Comparison of ENCODE assay signal across 8 cellular contexts in genomic region chr1:32964461-32965250, GRCh38. TPM values are rescaled to one million over a fixed set of nuclear protein-coding genes. Genes with fewer than 3 reads are reported as not detected.
DNase-seq lines count a peak whose midpoint lies in the region; ATAC-seq, FAIRE-seq and TF ChIP-seq lines count a peak whose summit lies in the region.

Gene RNF19B, minus strand, starts transcription at chr1:32964809. Its CDS starts 124 bp downstream, at chr1:32964685.

- H3K9ac ChIP-seq in OCI-LY3 (ENCODE audit: low read length) (peak within 1 kb of the TSS; percentile 78), endothelial cell of umbilical vein (replicated peaks; ENCODE audit: extremely low read depth, insufficient read depth, low read length) (peak within 1 kb of the TSS; percentile 74)

- H4K20me1 ChIP-seq in OCI-LY3 (ENCODE audit: insufficient read depth, low read length), result peaks cover 26% of the 10 kb centered on the region
- no peaks in the 10 kb centered on the region for H4K20me1 ChIP-seq in endothelial cell of umbilical vein (replicated peaks; ENCODE audit: control insufficient read depth, extremely low read depth, insufficient read depth, low read length)

- H3K36me3 ChIP-seq in OCI-LY3 (replicated peaks; ENCODE audit: low read depth, low read length), result no peaks in the 10 kb centered on the region
- no peaks in the 10 kb centered on the region for H3K36me3 ChIP-seq in endothelial cell of umbilical vein (ENCODE audit: control insufficient read depth in 2 of 2, extremely low read depth in 1 of 2, insufficient read depth in 2 of 2, low read length in 2 of 2)

- peaks cover 44% of the 10 kb centered on the region for H3K79me2 ChIP-seq in OCI-LY3 (ENCODE audit: low read length)
- H3K79me2 ChIP-seq in endothelial cell of umbilical vein (ENCODE audit: control insufficient read depth, insufficient read depth, low read length), result peaks cover 43% of the 10 kb centered on the region

- H2AFZ ChIP-seq in OCI-LY3 (ENCODE audit: low read depth, low read length) (peak within 1 kb of the TSS; percentile 47; the same call in 1 of the 2 replicates), endothelial cell of umbilical vein (ENCODE audit: low read depth, low read length) (peak within 1 kb of the TSS; percentile 66)

- FAIRE-seq in endothelial cell of umbilical vein (lab: Jason Lieb, UNC), result peak; percentile 96

- TF ChIP-seq CTCF in Calu3 (IDR thresholded peaks at IDR 0.05; ENCODE audit: unreplicated experiment) (no peak), OCI-LY3 (IDR thresholded peaks at IDR 0.05; ENCODE audit: low read depth, low read length) (no peak), endothelial cell of umbilical vein (IDR thresholded peaks at IDR 0.05; ENCODE audit: extremely low read depth in 1 of 2, insufficient read depth in 1 of 2, low read depth in 1 of 2, low read length in 2 of 2) (no peak)

- dilution Hi-C loops in endothelial cell of umbilical vein (cut with MboI; ENCODE audit: extremely low pct_ligation_motif_present, low sequenced_read_pairs), result no loop called here

- BruUV-seq in Calu3 (replicated peaks; lab: Mats Ljungman, UMichigan) (TSS peak; percentile 65), endothelial cell of umbilical vein (replicated peaks; lab: Mats Ljungman, UMichigan) (no TSS peak)

- H3K27ac ChIP-seq in OCI-LY3 (ENCODE audit: low read length) (peak within 1 kb of the TSS; percentile 58), endothelial cell of umbilical vein (ENCODE audit: insufficient read depth, low read depth, low read length) (peak within 1 kb of the TSS; percentile 36)

- H3K9me3 ChIP-seq in OCI-LY3 (ENCODE audit: insufficient read depth, low read length) (no peaks in the 10 kb centered on the region), endothelial cell of umbilical vein (replicated peaks; ENCODE audit: control insufficient read depth, insufficient read depth, low read length) (no peaks in the 10 kb centered on the region)

- H3K27me3 Mint-ChIP-seq in Calu3 (ENCODE audit: unreplicated experiment), result no peaks in the 10 kb centered on the region

- DNase-seq in Calu3 (peak; percentile 97), HuH-7 (ENCODE audit: low spot score) (peak; percentile 96), endothelial cell of umbilical vein (ENCODE audit: low read depth, low spot score) (peak; percentile 95), middle frontal gyrus (ENCODE audit: extremely low spot score, low spot score) (peak; percentile 88)
- peak; percentile 95 for DNase-seq in activated CD8-positive, alpha-beta memory T cell treated with anti-CD3 and anti-CD28 coated beads, Interleukin-2, amount 50 U/mL, for 48 hours
- peak; percentile 93 to 95 for DNase-seq in stimulated activated CD8-positive, alpha-beta memory T cell treated with anti-CD3 and anti-CD28 coated beads, Interleukin-2, amount 100 ng/mL, for 48 hours (ENCODE audit: low read depth in 2 of 2)

- peaks cover 25% of the 10 kb centered on the region for H3K4me1 ChIP-seq in OCI-LY3 (ENCODE audit: low read length)
- peaks cover 20% of the 10 kb centered on the region for H3K4me1 ChIP-seq in endothelial cell of umbilical vein (ENCODE audit: control insufficient read depth, extremely low read depth, insufficient read depth, low read length)

- H3K36me3 Mint-ChIP-seq in Calu3 (ENCODE audit: insufficient read depth, unreplicated experiment), result peaks cover 29% of the 10 kb centered on the region

- peak; percentile 99 for TF ChIP-seq POLR2A in endothelial cell of umbilical vein (IDR thresholded peaks at IDR 0.05; ENCODE audit: low read depth, low read length)

- peak within 1 kb of the TSS; percentile 84 for H3K4me3 Mint-ChIP-seq in Calu3 (ENCODE audit: low read depth, unreplicated experiment)

- no peaks in the 10 kb centered on the region for H3K9me3 Mint-ChIP-seq in Calu3 (ENCODE audit: low read depth, unreplicated experiment)

- no peaks in the 10 kb centered on the region for H3K27me3 ChIP-seq in OCI-LY3 (ENCODE audit: low read depth, low read length)
- H3K27me3 ChIP-seq in endothelial cell of umbilical vein (ENCODE audit: control insufficient read depth in 2 of 2, insufficient read depth in 2 of 2, low read length in 2 of 2), result no peaks in the 10 kb centered on the region

- H3K4me3 ChIP-seq in OCI-LY3 (ENCODE audit: low read length) (peak within 1 kb of the TSS; percentile 99), endothelial cell of umbilical vein (replicated peaks in 1 of 3; ENCODE audit: insufficient read depth in 1 of 3, low read depth in 1 of 3, low read length in 3 of 3) (peak within 1 kb of the TSS; percentile 76 to 98 (median 78))

- no peaks in the 10 kb centered on the region for H3K9me1 ChIP-seq in endothelial cell of umbilical vein (replicated peaks; ENCODE audit: control insufficient read depth, extremely low read depth, insufficient read depth, low read length)

- H3K27ac Mint-ChIP-seq in Calu3 (ENCODE audit: unreplicated experiment), result peak within 1 kb of the TSS; percentile 70

- peaks cover 21% of the 10 kb centered on the region for H3K4me1 Mint-ChIP-seq in Calu3 (ENCODE audit: low read depth, unreplicated experiment)

- ATAC-seq in GM21447 (IDR thresholded peaks at IDR 0.05; ENCODE audit: unreplicated experiment), result peak; percentile 72

- POLR2A ChIA-PET in endothelial cell of umbilical vein (lab: Charles Lee), result interaction anchor here (0.6 to 2.3 kb wide), 14 partner anchors 8 to 162 kb away, joined by 3 to 16 read pairs (median 4); no protein-coding TSS in a partner anchor

- CTCF ChIA-PET in Calu3 (lab: Charles Lee), result interaction anchor here (1.0 to 1.8 kb wide), 6 partner anchors 11 to 70 kb away, joined by 3 to 12 read pairs (median 4); no protein-coding TSS in a partner anchor
- CTCF ChIA-PET in endothelial cell of umbilical vein (lab: Charles Lee), result interaction anchor here (0.9 to 2.7 kb wide), 7 partner anchors 11 to 72 kb away, joined by 3 to 43 read pairs (median 6); no protein-coding TSS in a partner anchor

- intact Hi-C loops in Calu3 (cut with micrococcal nuclease; ENCODE audit: unreplicated experiment), result no loop called here
- intact Hi-C loops in endothelial cell of umbilical vein (cut with micrococcal nuclease), result loop anchor here (1.0 kb wide), 7 partner anchors 8 to 91 kb away; no protein-coding TSS in a partner anchor

- H3K4me2 ChIP-seq in OCI-LY3 (ENCODE audit: low read length) (peak within 1 kb of the TSS; percentile 79), endothelial cell of umbilical vein (ENCODE audit: insufficient read depth, low read length) (peak within 1 kb of the TSS; percentile 51)

TF ChIP-seq in endothelial cell of umbilical vein, 7 proteins besides CTCF, POLR2A, EP300 and RAD21:
- TF ChIP-seq POLR2AphosphoS5 (IDR thresholded peaks at IDR 0.05; ENCODE audit: insufficient read depth, low read depth, low read length) (peak; percentile 100), MAX (IDR thresholded peaks at IDR 0.05; ENCODE audit: insufficient read depth, insufficient read length) (no peak)

RNA-seq across cellular contexts. Expression of gene RNF19B, which starts in this region (rescaled TPM):
- total RNA-seq in Calu3 (2022) (21.5 and 23.2 TPM in 2 replicates), endothelial cell of umbilical vein (24.2 and 25.6 TPM in 2 replicates)
- 19.2 and 19.6 TPM in 2 replicates for polyA plus RNA-seq in endothelial cell of umbilical vein
- 24.0 and 26.1 TPM in 2 replicates for polyA plus RNA-seq in endothelial cell of umbilical vein (2011; cell fraction: cytosol; rRNA removed)
- polyA plus RNA-seq in endothelial cell of umbilical vein (2011; cell fraction: nucleus; rRNA removed), result 13.0 and 13.6 TPM in 2 replicates
- 26.1 and 29.0 TPM in 2 replicates for polyA plus RNA-seq in endothelial cell of umbilical vein (2012)
- 25.3 and 31.0 TPM in 2 replicates for polyA minus RNA-seq in endothelial cell of umbilical vein
- polyA minus RNA-seq in endothelial cell of umbilical vein (2011; cell fraction: cytosol; rRNA and poly(A)+ RNA removed), result 9.6 TPM
- polyA minus RNA-seq in endothelial cell of umbilical vein (2011; cell fraction: nucleus; rRNA and poly(A)+ RNA removed), result 9.5 and 9.8 TPM in 2 replicates

Comparison
In these comparisons a context has a peak if more than half of its experiments do, and no peak if none do; other contexts are left out.
1. Peak in every context shown above with its lines: DNase-seq, ATAC-seq, H3K4me3 ChIP-seq and H3K27ac ChIP-seq.